In the genomic region with DNA sequence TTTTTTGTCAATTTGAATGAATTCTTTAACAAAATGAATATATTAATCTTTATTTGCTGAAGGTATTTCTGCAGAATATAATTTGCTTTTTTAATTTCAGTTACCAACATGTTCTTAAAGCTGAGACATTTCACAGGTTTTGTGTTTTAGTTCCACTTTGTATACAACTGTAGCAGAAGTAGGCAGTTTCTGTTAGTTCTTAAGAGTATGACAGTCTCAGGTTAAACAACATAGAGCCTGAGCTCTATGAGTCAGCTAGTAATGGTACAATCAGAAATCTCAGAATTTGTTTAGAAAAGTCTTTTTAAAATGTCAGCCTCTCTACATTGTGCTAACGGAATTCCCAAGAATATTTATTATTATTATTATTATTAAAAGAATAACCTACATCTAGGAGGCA, we compare ENCODE assay signal across 21 cellular contexts. TPM values are rescaled to one million over a fixed set of nuclear protein-coding genes. Genes with fewer than 3 reads are reported as not detected.
DNase-seq lines count a peak whose midpoint lies in the region; ATAC-seq and TF ChIP-seq lines count a peak whose summit lies in the region.
"Had no signal": no experiment of that assay in that cellular context is flagged by ENCODE, and none has a peak within 500 bp of the region (broad histone marks: within the 10 kb centered on the region; RNA-seq: fewer than 3 reads in every experiment).

No MANE protein-coding gene starts in this region.

- TF ChIP-seq CTCF in OCI-LY3 (IDR thresholded peaks at IDR 0.05; ENCODE audit: low read depth, low read length): no peak
- TF ChIP-seq CTCF in esophagus squamous epithelium (IDR thresholded peaks at IDR 0.05): no peak

- intact Hi-C loops in esophagus squamous epithelium (cut with DNase I): no loop called here

- DNase-seq in putamen (ENCODE audit: low spot score) (no peak), left lobe of liver (ENCODE audit: low spot score) (no peak), esophagus squamous epithelium (lab: John Stamatoyannopoulos, UW) (no peak)
- DNase-seq in activated CD8-positive, alpha-beta memory T cell treated with anti-CD3 and anti-CD28 coated beads for 24 hours: no peak
- DNase-seq: CD4-positive, CD25-positive, alpha-beta regulatory T cell; DMS53; MM.1S; NCI-H1048; NCI-H1417; NCI-H1694; NCI-H2081; NCI-H2227 treated with DMSO at 0.1 percent for 48 hours; NCI-H526 treated with DMSO at 0.1 percent for 48 hours; Right ventricle myocardium superior; RPMI8226 had no signal

- H3K9ac ChIP-seq in OCI-LY3 (ENCODE audit: low read length): no peak overlapping the region
- H3K9ac ChIP-seq: BLaER1, KMS-11 had no signal

- H2AFZ ChIP-seq in OCI-LY3 (ENCODE audit: low read depth, low read length): no peak overlapping the region

- H4K20me1 ChIP-seq in OCI-LY3 (ENCODE audit: insufficient read depth, low read length): no peaks in the 10 kb centered on the region
- H4K20me1 ChIP-seq: BLaER1 had no signal

- H3K4me3 ChIP-seq in OCI-LY3 (ENCODE audit: low read length) (no peak overlapping the region), esophagus squamous epithelium (no peak overlapping the region)
- H3K4me3 ChIP-seq: BLaER1, SJSA1 had no signal

- peak overlapping the region; percentile 12 for H3K4me2 ChIP-seq in OCI-LY3 (ENCODE audit: low read length)
- H3K4me2 ChIP-seq: BLaER1, KMS-11 had no signal

- H3K4me1 ChIP-seq in OCI-LY3 (ENCODE audit: low read length): peaks cover 33% of the 10 kb centered on the region
- no peaks in the 10 kb centered on the region for H3K4me1 ChIP-seq in esophagus squamous epithelium
- H3K4me1 ChIP-seq: BLaER1, SJSA1 had no signal

- H3K36me3 ChIP-seq in OCI-LY3 (replicated peaks; ENCODE audit: low read depth, low read length) (no peaks in the 10 kb centered on the region), esophagus squamous epithelium (no peaks in the 10 kb centered on the region)
- H3K36me3 ChIP-seq: BLaER1, SJSA1 had no signal

- no peak for TF ChIP-seq POLR2A in esophagus squamous epithelium (IDR thresholded peaks at IDR 0.05)

- 100% methylated on average over 1 of the region's 1 CpG for WGBS in esophagus squamous epithelium, 2 donors

- no peaks in the 10 kb centered on the region for H3K79me2 ChIP-seq in OCI-LY3 (ENCODE audit: low read length)

- peak; percentile 57 for ATAC-seq in GM18868 (IDR thresholded peaks at IDR 0.05; ENCODE audit: unreplicated experiment)
- peak; percentile 45 for ATAC-seq in GM21786 (IDR thresholded peaks at IDR 0.05; ENCODE audit: unreplicated experiment)
- ATAC-seq in left lobe of liver: no peak

- H3K9me3 ChIP-seq in OCI-LY3 (ENCODE audit: insufficient read depth, low read length): no peaks in the 10 kb centered on the region
- H3K9me3 ChIP-seq in esophagus squamous epithelium: no peaks in the 10 kb centered on the region
- H3K9me3 ChIP-seq: BLaER1, SJSA1 had no signal

- H3K27ac ChIP-seq in OCI-LY3 (ENCODE audit: low read length): peak overlapping the region; percentile 7
- no peak overlapping the region for H3K27ac ChIP-seq in esophagus squamous epithelium
- H3K27ac ChIP-seq: BLaER1, KMS-11, SJSA1 had no signal

- H3K27me3 ChIP-seq in OCI-LY3 (ENCODE audit: low read depth, low read length): no peaks in the 10 kb centered on the region
- no peaks in the 10 kb centered on the region for H3K27me3 ChIP-seq in esophagus squamous epithelium
- H3K27me3 ChIP-seq: BLaER1, SJSA1 had no signal

RNA-seq across cellular contexts. Expression of a gene that starts 50.4 kb away (rescaled TPM):
- 4.5 TPM for total RNA-seq in left lobe of liver
- 10 to 100 TPM in 2 of 4 donors, 1 to 10 TPM in 2; 9.6 to 19.5 (median 10.6) TPM for total RNA-seq in esophagus squamous epithelium

RNA-seq across cellular contexts. Expression of a gene that starts 50.5 kb away (rescaled TPM):
- total RNA-seq in left lobe of liver (8.3 TPM), esophagus squamous epithelium (10 to 100 TPM; 11.6 to 24.0 (median 15.9) TPM)
